Comparison of ENCODE assay signal across 1 cellular context in genomic region chr3:33394403-33395054, GRCh38.
TF ChIP-seq lines count a peak whose summit lies in the region.

No MANE protein-coding gene starts in this region.

TF ChIP-seq in HepG2, 621 proteins besides CTCF, POLR2A, EP300 and RAD21 (continued from another document):
- TF ChIP-seq ZBTB40 (IDR thresholded peaks at IDR 0.05) (peak; percentile 70), ZBTB40 (CRISPR knock-in tag; IDR thresholded peaks at IDR 0.05) (no peak)
